Comparison of ENCODE assay signal across 1 cellular context in the genomic region with DNA sequence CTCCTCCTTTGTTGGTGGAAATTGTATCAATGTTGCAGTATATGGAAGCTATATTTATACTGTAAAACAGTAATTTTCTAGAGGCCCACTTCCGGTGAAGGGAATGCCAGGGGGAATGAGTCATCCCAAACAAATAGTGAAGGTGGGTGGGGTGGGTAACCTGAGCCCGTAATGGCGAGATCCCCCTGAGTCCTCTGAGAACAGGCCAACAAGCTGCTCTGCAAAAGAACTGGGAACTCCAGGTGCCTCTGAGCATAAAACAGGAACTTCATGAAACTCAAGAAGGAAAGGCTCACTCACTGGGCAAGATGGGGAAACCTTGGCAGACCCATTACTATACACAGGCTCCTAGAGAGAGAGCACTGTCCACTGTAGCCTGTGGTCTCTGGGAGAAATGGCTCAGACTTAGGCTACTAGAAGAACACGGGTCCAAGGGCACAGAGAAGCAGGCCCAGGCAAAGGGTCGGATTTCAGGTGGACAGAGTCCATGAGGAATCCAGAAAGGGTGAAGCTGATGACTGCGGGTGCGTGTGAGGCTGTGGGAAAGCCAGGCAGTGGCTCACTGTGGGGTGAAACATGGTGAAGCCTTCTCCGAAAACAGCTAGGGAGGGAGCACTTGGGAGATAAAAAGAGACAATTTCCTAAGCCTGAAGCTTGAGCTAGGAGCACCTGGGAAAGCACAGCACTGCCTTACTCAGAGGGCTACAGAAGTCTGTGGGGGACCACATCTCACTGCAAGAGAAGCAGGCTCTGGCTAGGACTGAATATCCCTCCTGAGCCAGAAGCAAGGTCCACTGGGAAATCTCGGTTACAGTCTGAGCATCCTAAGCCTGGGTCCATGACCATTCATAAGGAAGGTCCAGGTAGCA.
A peak's percentile ranks its signal among the peaks of the same experiment; 100 is the strongest.
TF ChIP-seq lines count a peak whose summit lies in the region.

No MANE protein-coding gene starts in this region.

TF ChIP-seq in HEK293, 187 proteins besides CTCF, POLR2A, EP300 and RAD21 (continued from another document and continues in another):
- TF ChIP-seq ZBTB8A (tag by site-specific recombination; IDR thresholded peaks at IDR 0.05) (0 out of 2 replicates have a peak, but pooled peaks have one; percentile 6), ZNF560 (tag by site-specific recombination; IDR thresholded peaks at IDR 0.05; ENCODE audit: borderline replicate concordance) (no peak), BCL11B (tag by site-specific recombination; IDR thresholded peaks at IDR 0.05; ENCODE audit: low read depth) (no peak), ZNF768 (tag by site-specific recombination; IDR thresholded peaks at IDR 0.05) (0 out of 2 replicates have a peak, but pooled peaks have one; percentile 2), ZNF266 (tag by site-specific recombination; IDR thresholded peaks at IDR 0.05; ENCODE audit: low read depth) (no peak), ZNF837 (tag by site-specific recombination; IDR thresholded peaks at IDR 0.05) (no peak), ZNF416 (tag by site-specific recombination; IDR thresholded peaks at IDR 0.05) (no peak), ZNF10 (tag by site-specific recombination; IDR thresholded peaks at IDR 0.05) (0 out of 2 replicates have a peak, but pooled peaks have one; percentile 14), ZSCAN23 (tag by site-specific recombination; IDR thresholded peaks at IDR 0.05) (no peak), ZIC2 (tag by site-specific recombination; IDR thresholded peaks at IDR 0.05) (no peak), ZNF660 (tag by site-specific recombination; IDR thresholded peaks at IDR 0.05) (peak; percentile 96), ZBTB20 (tag by site-specific recombination; IDR thresholded peaks at IDR 0.05) (no peak), ZNF112 (tag by site-specific recombination; IDR thresholded peaks at IDR 0.05) (no peak), ZNF629 (tag by site-specific recombination; IDR thresholded peaks at IDR 0.05) (peak; percentile 77), ZSCAN16 (tag by site-specific recombination; IDR thresholded peaks at IDR 0.05) (no peak), BCL11A (tag by site-specific recombination; IDR thresholded peaks at IDR 0.05; ENCODE audit: low read depth) (no peak), MEIS1 (CRISPR knock-in tag; IDR thresholded peaks at IDR 0.05; ENCODE audit: borderline replicate concordance) (no peak), ZNF677 (tag by site-specific recombination; IDR thresholded peaks at IDR 0.05) (no peak), ZNF311 (tag by site-specific recombination; IDR thresholded peaks at IDR 0.05; ENCODE audit: borderline replicate concordance) (no peak), ZNF510 (tag by site-specific recombination; IDR thresholded peaks at IDR 0.05; ENCODE audit: insufficient replicate concordance) (no peak), KLF7 (tag by site-specific recombination; IDR thresholded peaks at IDR 0.05; ENCODE audit: borderline replicate concordance) (no peak), ZNF202 (tag by site-specific recombination; IDR thresholded peaks at IDR 0.05; ENCODE audit: borderline replicate concordance) (no peak), ZFP41 (tag by site-specific recombination; IDR thresholded peaks at IDR 0.05; ENCODE audit: borderline replicate concordance) (no peak), SETDB1 (IDR thresholded peaks at IDR 0.05; ENCODE audit: insufficient read length, low read length) (no peak), ZNF292 (tag by site-specific recombination; IDR thresholded peaks at IDR 0.05; ENCODE audit: borderline replicate concordance, low read depth) (no peak), ZNF423 (tag by site-specific recombination; IDR thresholded peaks at IDR 0.05) (no peak), ZNF544 (tag by site-specific recombination; IDR thresholded peaks at IDR 0.05) (no peak), ZNF175 (tag by site-specific recombination; IDR thresholded peaks at IDR 0.05) (no peak), SALL2 (tag by site-specific recombination; IDR thresholded peaks at IDR 0.05; ENCODE audit: borderline replicate concordance) (no peak), ZNF169 (tag by site-specific recombination; IDR thresholded peaks at IDR 0.05) (no peak), MZF1 (tag by site-specific recombination; IDR thresholded peaks at IDR 0.05; ENCODE audit: borderline replicate concordance) (peak; percentile 97), ZNF16 (tag by site-specific recombination; IDR thresholded peaks at IDR 0.05; ENCODE audit: low read depth) (no peak), ZBTB48 (tag by site-specific recombination; IDR thresholded peaks at IDR 0.05) (no peak), KLF8 (tag by site-specific recombination; IDR thresholded peaks at IDR 0.05) (peak; percentile 93), GFI1B (tag by site-specific recombination; IDR thresholded peaks at IDR 0.05) (no peak), ZBTB1 (tag by site-specific recombination; IDR thresholded peaks at IDR 0.05) (no peak), MYNN (tag by site-specific recombination; IDR thresholded peaks at IDR 0.05; ENCODE audit: borderline replicate concordance) (no peak), ZNF776 (tag by site-specific recombination; IDR thresholded peaks at IDR 0.05; ENCODE audit: borderline replicate concordance) (no peak), ZNF155 (tag by site-specific recombination; IDR thresholded peaks at IDR 0.05) (no peak), ZNF404 (tag by site-specific recombination; IDR thresholded peaks at IDR 0.05) (no peak), ZNF335 (tag by site-specific recombination; conservative IDR thresholded peaks at IDR 0.05) (no peak), ZNF214 (tag by site-specific recombination; IDR thresholded peaks at IDR 0.05; ENCODE audit: borderline replicate concordance) (no peak), ZNF132 (tag by site-specific recombination; IDR thresholded peaks at IDR 0.05; ENCODE audit: borderline replicate concordance) (no peak), ZNF707 (tag by site-specific recombination; IDR thresholded peaks at IDR 0.05) (no peak), ZNF274 (IDR thresholded peaks at IDR 0.05; ENCODE audit: low read length) (no peak), ZNF274 (tag by site-specific recombination; IDR thresholded peaks at IDR 0.05; ENCODE audit: borderline replicate concordance) (no peak)
- TF ChIP-seq, protein P1, sequence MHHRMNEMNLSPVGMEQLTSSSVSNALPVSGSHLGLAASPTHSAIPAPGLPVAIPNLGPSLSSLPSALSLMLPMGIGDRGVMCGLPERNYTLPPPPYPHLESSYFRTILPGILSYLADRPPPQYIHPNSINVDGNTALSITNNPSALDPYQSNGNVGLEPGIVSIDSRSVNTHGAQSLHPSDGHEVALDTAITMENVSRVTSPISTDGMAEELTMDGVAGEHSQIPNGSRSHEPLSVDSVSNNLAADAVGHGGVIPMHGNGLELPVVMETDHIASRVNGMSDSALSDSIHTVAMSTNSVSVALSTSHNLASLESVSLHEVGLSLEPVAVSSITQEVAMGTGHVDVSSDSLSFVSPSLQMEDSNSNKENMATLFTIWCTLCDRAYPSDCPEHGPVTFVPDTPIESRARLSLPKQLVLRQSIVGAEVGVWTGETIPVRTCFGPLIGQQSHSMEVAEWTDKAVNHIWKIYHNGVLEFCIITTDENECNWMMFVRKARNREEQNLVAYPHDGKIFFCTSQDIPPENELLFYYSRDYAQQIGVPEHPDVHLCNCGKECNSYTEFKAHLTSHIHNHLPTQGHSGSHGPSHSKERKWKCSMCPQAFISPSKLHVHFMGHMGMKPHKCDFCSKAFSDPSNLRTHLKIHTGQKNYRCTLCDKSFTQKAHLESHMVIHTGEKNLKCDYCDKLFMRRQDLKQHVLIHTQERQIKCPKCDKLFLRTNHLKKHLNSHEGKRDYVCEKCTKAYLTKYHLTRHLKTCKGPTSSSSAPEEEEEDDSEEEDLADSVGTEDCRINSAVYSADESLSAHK (tag by site-specific recombination; IDR thresholded peaks at IDR 0.05) = no peak
- TF ChIP-seq, protein P2, sequence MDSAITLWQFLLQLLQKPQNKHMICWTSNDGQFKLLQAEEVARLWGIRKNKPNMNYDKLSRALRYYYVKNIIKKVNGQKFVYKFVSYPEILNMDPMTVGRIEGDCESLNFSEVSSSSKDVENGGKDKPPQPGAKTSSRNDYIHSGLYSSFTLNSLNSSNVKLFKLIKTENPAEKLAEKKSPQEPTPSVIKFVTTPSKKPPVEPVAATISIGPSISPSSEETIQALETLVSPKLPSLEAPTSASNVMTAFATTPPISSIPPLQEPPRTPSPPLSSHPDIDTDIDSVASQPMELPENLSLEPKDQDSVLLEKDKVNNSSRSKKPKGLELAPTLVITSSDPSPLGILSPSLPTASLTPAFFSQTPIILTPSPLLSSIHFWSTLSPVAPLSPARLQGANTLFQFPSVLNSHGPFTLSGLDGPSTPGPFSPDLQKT (IDR thresholded peaks at IDR 0.05; ENCODE audit: borderline replicate concordance, low read depth, low read length) = no peak
- TF ChIP-seq, protein P3, sequence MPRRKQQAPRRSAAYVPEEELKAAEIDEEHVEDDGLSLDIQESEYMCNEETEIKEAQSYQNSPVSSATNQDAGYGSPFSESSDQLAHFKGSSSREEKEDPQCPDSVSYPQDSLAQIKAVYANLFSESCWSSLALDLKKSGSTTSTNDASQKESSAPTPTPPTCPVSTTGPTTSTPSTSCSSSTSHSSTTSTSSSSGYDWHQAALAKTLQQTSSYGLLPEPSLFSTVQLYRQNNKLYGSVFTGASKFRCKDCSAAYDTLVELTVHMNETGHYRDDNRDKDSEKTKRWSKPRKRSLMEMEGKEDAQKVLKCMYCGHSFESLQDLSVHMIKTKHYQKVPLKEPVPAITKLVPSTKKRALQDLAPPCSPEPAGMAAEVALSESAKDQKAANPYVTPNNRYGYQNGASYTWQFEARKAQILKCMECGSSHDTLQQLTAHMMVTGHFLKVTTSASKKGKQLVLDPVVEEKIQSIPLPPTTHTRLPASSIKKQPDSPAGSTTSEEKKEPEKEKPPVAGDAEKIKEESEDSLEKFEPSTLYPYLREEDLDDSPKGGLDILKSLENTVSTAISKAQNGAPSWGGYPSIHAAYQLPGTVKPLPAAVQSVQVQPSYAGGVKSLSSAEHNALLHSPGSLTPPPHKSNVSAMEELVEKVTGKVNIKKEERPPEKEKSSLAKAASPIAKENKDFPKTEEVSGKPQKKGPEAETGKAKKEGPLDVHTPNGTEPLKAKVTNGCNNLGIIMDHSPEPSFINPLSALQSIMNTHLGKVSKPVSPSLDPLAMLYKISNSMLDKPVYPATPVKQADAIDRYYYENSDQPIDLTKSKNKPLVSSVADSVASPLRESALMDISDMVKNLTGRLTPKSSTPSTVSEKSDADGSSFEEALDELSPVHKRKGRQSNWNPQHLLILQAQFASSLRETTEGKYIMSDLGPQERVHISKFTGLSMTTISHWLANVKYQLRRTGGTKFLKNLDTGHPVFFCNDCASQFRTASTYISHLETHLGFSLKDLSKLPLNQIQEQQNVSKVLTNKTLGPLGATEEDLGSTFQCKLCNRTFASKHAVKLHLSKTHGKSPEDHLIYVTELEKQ (tag by site-specific recombination; IDR thresholded peaks at IDR 0.05; ENCODE audit: borderline replicate concordance) = peak; percentile 35; the same call in 1 of the 2 replicates
- TF ChIP-seq, protein P4, sequence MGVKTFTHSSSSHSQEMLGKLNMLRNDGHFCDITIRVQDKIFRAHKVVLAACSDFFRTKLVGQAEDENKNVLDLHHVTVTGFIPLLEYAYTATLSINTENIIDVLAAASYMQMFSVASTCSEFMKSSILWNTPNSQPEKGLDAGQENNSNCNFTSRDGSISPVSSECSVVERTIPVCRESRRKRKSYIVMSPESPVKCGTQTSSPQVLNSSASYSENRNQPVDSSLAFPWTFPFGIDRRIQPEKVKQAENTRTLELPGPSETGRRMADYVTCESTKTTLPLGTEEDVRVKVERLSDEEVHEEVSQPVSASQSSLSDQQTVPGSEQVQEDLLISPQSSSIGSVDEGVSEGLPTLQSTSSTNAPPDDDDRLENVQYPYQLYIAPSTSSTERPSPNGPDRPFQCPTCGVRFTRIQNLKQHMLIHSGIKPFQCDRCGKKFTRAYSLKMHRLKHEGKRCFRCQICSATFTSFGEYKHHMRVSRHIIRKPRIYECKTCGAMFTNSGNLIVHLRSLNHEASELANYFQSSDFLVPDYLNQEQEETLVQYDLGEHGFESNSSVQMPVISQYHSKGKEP (tag by site-specific recombination; IDR thresholded peaks at IDR 0.05) = peak; percentile 80
- TF ChIP-seq, protein P5, sequence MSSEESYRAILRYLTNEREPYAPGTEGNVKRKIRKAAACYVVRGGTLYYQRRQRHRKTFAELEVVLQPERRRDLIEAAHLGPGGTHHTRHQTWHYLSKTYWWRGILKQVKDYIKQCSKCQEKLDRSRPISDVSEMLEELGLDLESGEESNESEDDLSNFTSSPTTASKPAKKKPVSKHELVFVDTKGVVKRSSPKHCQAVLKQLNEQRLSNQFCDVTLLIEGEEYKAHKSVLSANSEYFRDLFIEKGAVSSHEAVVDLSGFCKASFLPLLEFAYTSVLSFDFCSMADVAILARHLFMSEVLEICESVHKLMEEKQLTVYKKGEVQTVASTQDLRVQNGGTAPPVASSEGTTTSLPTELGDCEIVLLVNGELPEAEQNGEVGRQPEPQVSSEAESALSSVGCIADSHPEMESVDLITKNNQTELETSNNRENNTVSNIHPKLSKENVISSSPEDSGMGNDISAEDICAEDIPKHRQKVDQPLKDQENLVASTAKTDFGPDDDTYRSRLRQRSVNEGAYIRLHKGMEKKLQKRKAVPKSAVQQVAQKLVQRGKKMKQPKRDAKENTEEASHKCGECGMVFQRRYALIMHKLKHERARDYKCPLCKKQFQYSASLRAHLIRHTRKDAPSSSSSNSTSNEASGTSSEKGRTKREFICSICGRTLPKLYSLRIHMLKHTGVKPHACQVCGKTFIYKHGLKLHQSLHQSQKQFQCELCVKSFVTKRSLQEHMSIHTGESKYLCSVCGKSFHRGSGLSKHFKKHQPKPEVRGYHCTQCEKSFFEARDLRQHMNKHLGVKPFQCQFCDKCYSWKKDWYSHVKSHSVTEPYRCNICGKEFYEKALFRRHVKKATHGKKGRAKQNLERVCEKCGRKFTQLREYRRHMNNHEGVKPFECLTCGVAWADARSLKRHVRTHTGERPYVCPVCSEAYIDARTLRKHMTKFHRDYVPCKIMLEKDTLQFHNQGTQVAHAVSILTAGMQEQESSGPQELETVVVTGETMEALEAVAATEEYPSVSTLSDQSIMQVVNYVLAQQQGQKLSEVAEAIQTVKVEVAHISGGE (tag by site-specific recombination; conservative IDR thresholded peaks at IDR 0.05; ENCODE audit: low read depth) = peak; percentile 24; the same call in 1 of the 2 replicates
- TF ChIP-seq, protein P6, sequence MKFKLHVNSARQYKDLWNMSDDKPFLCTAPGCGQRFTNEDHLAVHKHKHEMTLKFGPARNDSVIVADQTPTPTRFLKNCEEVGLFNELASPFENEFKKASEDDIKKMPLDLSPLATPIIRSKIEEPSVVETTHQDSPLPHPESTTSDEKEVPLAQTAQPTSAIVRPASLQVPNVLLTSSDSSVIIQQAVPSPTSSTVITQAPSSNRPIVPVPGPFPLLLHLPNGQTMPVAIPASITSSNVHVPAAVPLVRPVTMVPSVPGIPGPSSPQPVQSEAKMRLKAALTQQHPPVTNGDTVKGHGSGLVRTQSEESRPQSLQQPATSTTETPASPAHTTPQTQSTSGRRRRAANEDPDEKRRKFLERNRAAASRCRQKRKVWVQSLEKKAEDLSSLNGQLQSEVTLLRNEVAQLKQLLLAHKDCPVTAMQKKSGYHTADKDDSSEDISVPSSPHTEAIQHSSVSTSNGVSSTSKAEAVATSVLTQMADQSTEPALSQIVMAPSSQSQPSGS (tag by site-specific recombination; IDR thresholded peaks at IDR 0.05; ENCODE audit: low read depth) = peak; percentile 63; the same call in 1 of the 2 replicates
